Comparison of ENCODE assay signal across 16 cellular contexts in genomic region chr5:69329905-69330489, GRCh38. TPM values are rescaled to one million over a fixed set of nuclear protein-coding genes. Genes with fewer than 3 reads are reported as not detected.
DNase-seq lines count a peak whose midpoint lies in the region; ATAC-seq and TF ChIP-seq lines count a peak whose summit lies in the region.
"Had no signal": no experiment of that assay in that cellular context is flagged by ENCODE, and none has a peak within 500 bp of the region (broad histone marks: within the 10 kb centered on the region; RNA-seq: fewer than 3 reads in every experiment).

No MANE protein-coding gene starts in this region.

- H3K27ac Mint-ChIP-seq in Caco-2 (ENCODE audit: unreplicated experiment) (peak overlapping the region; percentile 80), chondrocyte (ENCODE audit: unreplicated experiment) (peak overlapping the region; percentile 53)

- peaks cover 22% of the 10 kb centered on the region for H3K36me3 Mint-ChIP-seq in Caco-2 (ENCODE audit: insufficient read depth, unreplicated experiment)
- H3K36me3 Mint-ChIP-seq in chondrocyte (ENCODE audit: low read depth) = no peaks in the 10 kb centered on the region

- H3K9ac ChIP-seq in IMR-90 (ENCODE audit: low read depth, low read length) (no peak overlapping the region), parathyroid adenoma (no peak overlapping the region)

- H3K4me3 Mint-ChIP-seq in Caco-2 (ENCODE audit: unreplicated experiment) = peak overlapping the region; percentile 23
- H3K4me3 Mint-ChIP-seq in chondrocyte (ENCODE audit: unreplicated experiment) = no peak overlapping the region

- H2AK5ac ChIP-seq in IMR-90 (ENCODE audit: low read depth, low read length) = no peak overlapping the region

- H3K36me3 ChIP-seq in Caco-2 (ENCODE audit: control insufficient read depth, insufficient read depth, low read length) = peaks cover 1% of the 10 kb centered on the region; the same call in 1 of the 2 replicates
- no peaks in the 10 kb centered on the region for H3K36me3 ChIP-seq in IMR-90 (ENCODE audit: control insufficient read depth, insufficient read depth, low read length)
- no peaks in the 10 kb centered on the region for H3K36me3 ChIP-seq in parathyroid adenoma (ENCODE audit: control insufficient read depth, insufficient read depth, low read length)

- no peak overlapping the region for H3K14ac ChIP-seq in IMR-90 (replicated peaks; ENCODE audit: low read depth, low read length)

- H3K4me1 ChIP-seq in Caco-2 = peaks cover 28% of the 10 kb centered on the region
- H3K4me1 ChIP-seq in IMR-90 (ENCODE audit: control insufficient read depth, insufficient read depth, low read length) = peaks cover 3% of the 10 kb centered on the region
- peaks cover 15% of the 10 kb centered on the region for H3K4me1 ChIP-seq in parathyroid adenoma

- H2BK120ac ChIP-seq in IMR-90 (ENCODE audit: low read depth, low read length) = no peak overlapping the region

- peaks cover 0 to 3% of the 10 kb centered on the region in 2 experiments; a peak in 1 of 4 replicates for H3K79me1 ChIP-seq in IMR-90 (ENCODE audit: low read depth in 1 of 2, low read length in 2 of 2)

- dilution Hi-C loops in IMR-90 (cut with HindIII; ENCODE audit: low sequenced_read_pairs, unreplicated experiment) = no loop called here

- TF ChIP-seq RAD21 in IMR-90 (IDR thresholded peaks at IDR 0.05; ENCODE audit: low read length) = no peak

- no peaks in the 10 kb centered on the region for H4K20me1 ChIP-seq in IMR-90 (ENCODE audit: insufficient read depth, low read length)

- TF ChIP-seq CTCF in Caco-2 (IDR thresholded peaks at IDR 0.05; ENCODE audit: insufficient read depth in 1 of 2, low read depth in 1 of 2, low read length in 1 of 2, severe bottlenecking in 1 of 2, unreplicated experiment in 1 of 2) (no peak), IMR-90 (conservative IDR thresholded peaks at IDR 0.05; ENCODE audit: low read depth, low read length) (no peak), chondrocyte (IDR thresholded peaks at IDR 0.05) (no peak), parathyroid adenoma (IDR thresholded peaks at IDR 0.05) (no peak)

- no peak overlapping the region for H2BK5ac ChIP-seq in IMR-90 (ENCODE audit: low read depth, low read length, poor library complexity, severe bottlenecking)

- no peak overlapping the region for H3K27ac ChIP-seq in IMR-90 (ENCODE audit: insufficient read depth, low read length)
- peak overlapping the region; percentile 45 for H3K27ac ChIP-seq in parathyroid adenoma

- H3K56ac ChIP-seq in IMR-90 (ENCODE audit: extremely low read depth, insufficient read depth, low read length) = no peak overlapping the region

- H3K23ac ChIP-seq in IMR-90 (ENCODE audit: low read depth, low read length) = no peak overlapping the region

- no peak overlapping the region for H2BK20ac ChIP-seq in IMR-90 (ENCODE audit: low read depth, low read length)

- no peak for ATAC-seq in IMR-90 (ENCODE audit: low read depth)
- ATAC-seq: Right ventricle myocardium inferior, SK-N-SH treated with all-trans-retinoic acid at 6 μM for 48 hours had no signal

- no TSS peak for BruUV-seq in Caco-2 (replicated peaks; lab: Mats Ljungman, UMichigan)
- no TSS peak for BruUV-seq in IMR-90 (replicated peaks; lab: Mats Ljungman, UMichigan)

- H3K4me3 ChIP-seq in Caco-2 (ENCODE audit: low read depth, low read length) (no peak overlapping the region), IMR-90 (ENCODE audit: insufficient read depth, low read depth, low read length) (no peak overlapping the region), parathyroid adenoma (ENCODE audit: low read depth, low read length) (no peak overlapping the region)

- intact Hi-C loops in Caco-2 (cut with micrococcal nuclease; ENCODE audit: unreplicated experiment) (loop anchor here (2.0 to 5.0 kb wide), 4 partner anchors 35 to 308 kb away; a partner anchor contains a TSS), IMR-90 (cut with micrococcal nuclease) (loop anchor here (5.0 kb wide), 2 partner anchors 93 to 143 kb away; partner anchors contain the start of gene CENPH)

- in situ Hi-C loops in IMR-90 (cut with MboI; ENCODE audit: low sequenced_read_pairs) = loop anchor here (5.0 to 10.0 kb wide), 2 partner anchors 38 to 215 kb away; no protein-coding TSS in a partner anchor

- no peak overlapping the region for H4K91ac ChIP-seq in IMR-90 (ENCODE audit: insufficient read depth, low read depth, low read length)

- POLR2A ChIA-PET in Caco-2 (lab: Charles Lee) (no interaction called here), IMR-90 (lab: Charles Lee; ENCODE audit: unreplicated experiment) (no interaction called here)

- TF ChIP-seq POLR2A in IMR-90 (IDR thresholded peaks at IDR 0.05; ENCODE audit: low read depth, low read length) = no peak

- H4K8ac ChIP-seq in IMR-90 (ENCODE audit: low read depth in 2 of 2, low read length in 2 of 2) = no peak overlapping the region

- H3K9me3 Mint-ChIP-seq in Caco-2 (ENCODE audit: unreplicated experiment) (no peaks in the 10 kb centered on the region), chondrocyte (ENCODE audit: low read depth) (no peaks in the 10 kb centered on the region)

- no peak overlapping the region for H3K4me2 ChIP-seq in IMR-90 (ENCODE audit: low read depth, low read length)
- no peak overlapping the region for H3K4me2 ChIP-seq in parathyroid adenoma (ENCODE audit: low read length)

- H2AFZ ChIP-seq in IMR-90 (replicated peaks; ENCODE audit: low read length, poor library complexity) = no peak overlapping the region
- H2AFZ ChIP-seq in parathyroid adenoma = no peak overlapping the region

- DNase-seq in Caco-2 = peak; percentile 71 to 75
- peak; percentile 39 for DNase-seq in IMR-90
- DNase-seq in chondrocyte (ENCODE audit: low spot score) = peak; percentile 21
- no peak for DNase-seq in NCI-H187 treated with DMSO at 0.1 percent for 48 hours (lab: John Stamatoyannopoulos, UW)
- no peak for DNase-seq in NCI-H69 (lab: John Stamatoyannopoulos, UW)
- no peak for DNase-seq in COLO829 (ENCODE audit: low spot score)
- DNase-seq: AML-193; NCI-H146; NCI-H2107; NCI-H226; NCI-H526 treated with DMSO at 0.1 percent for 48 hours; NK-92 treated with Interleukin-12 subunit alpha and Interleukin-12 subunit beta, amount 100 ng/mL, for 24 hours had no signal

- H3K27me3 Mint-ChIP-seq in Caco-2 (ENCODE audit: insufficient read depth, unreplicated experiment) (no peaks in the 10 kb centered on the region), chondrocyte (ENCODE audit: low read depth) (no peaks in the 10 kb centered on the region)

- H3K9me3 ChIP-seq in Caco-2 (no peaks in the 10 kb centered on the region), IMR-90 (ENCODE audit: control insufficient read depth, insufficient read depth, low read length) (no peaks in the 10 kb centered on the region), parathyroid adenoma (ENCODE audit: control insufficient read depth, low read length) (no peaks in the 10 kb centered on the region)

- H3K4me1 Mint-ChIP-seq in Caco-2 (ENCODE audit: low read depth, unreplicated experiment) (peaks cover 35% of the 10 kb centered on the region), chondrocyte (ENCODE audit: low read depth) (peaks cover 7% of the 10 kb centered on the region)

- no peak overlapping the region for H3K18ac ChIP-seq in IMR-90 (ENCODE audit: low read depth, low read length)

- no peak overlapping the region for H2BK15ac ChIP-seq in IMR-90 (ENCODE audit: low read depth, low read length)

- no peak overlapping the region for H4K5ac ChIP-seq in IMR-90 (ENCODE audit: low read depth, low read length)

- H3K27me3 ChIP-seq in Caco-2 (replicated peaks; ENCODE audit: control insufficient read depth, insufficient read depth, low read length) (no peaks in the 10 kb centered on the region), IMR-90 (ENCODE audit: control insufficient read depth, insufficient read depth, low read length) (no peaks in the 10 kb centered on the region), parathyroid adenoma (ENCODE audit: control insufficient read depth, insufficient read depth, low read length) (no peaks in the 10 kb centered on the region)

- H3K4ac ChIP-seq in IMR-90 (ENCODE audit: low read depth, low read length) = no peak overlapping the region

- CTCF ChIA-PET in Caco-2 (lab: Charles Lee) = no interaction called here
- CTCF ChIA-PET in IMR-90 (lab: Yijun Ruan, JAX) = no interaction called here

- peaks cover 4% of the 10 kb centered on the region; the same call in 1 of the 2 replicates for H3K9me1 ChIP-seq in IMR-90 (ENCODE audit: insufficient read depth, low read length)

- no CpG with 5 or more reads among the region's 9 CpGs for WGBS in IMR-90 (ENCODE audit: extremely low coverage in 2 of 2, insufficient read length in 1 of 2), 2 experiments

- H3K79me2 ChIP-seq in parathyroid adenoma = no peaks in the 10 kb centered on the region

- no peak overlapping the region for H2AK9ac ChIP-seq in IMR-90 (replicated peaks; ENCODE audit: low read depth, low read length, poor library complexity)

TF ChIP-seq in IMR-90, 13 proteins besides CTCF, POLR2A, EP300 and RAD21 (continues in another document):
- TF ChIP-seq MXI1 (IDR thresholded peaks at IDR 0.05; ENCODE audit: borderline replicate concordance, low read depth, low read length) (no peak), MAFK (IDR thresholded peaks at IDR 0.05; ENCODE audit: low read depth, low read length) (no peak), CHD1 (IDR thresholded peaks at IDR 0.05; ENCODE audit: low read depth, low read length) (no peak), NFE2L2 (IDR thresholded peaks at IDR 0.05; ENCODE audit: low read depth, low read length) (no peak)

RNA-seq across cellular contexts. Expression of gene CCDC125, which starts 2.6 kb away (rescaled TPM):
- total RNA-seq in Caco-2 (2022) = 20.8 and 22.4 TPM in 2 replicates
- 0.90 and 1.9 TPM in 2 replicates for total RNA-seq in IMR-90 (2012; rRNA removed)
- 0.96 and 1.2 TPM in 2 replicates for polyA plus RNA-seq in IMR-90 (2012; rRNA removed)
- 0.18 and 0.23 TPM in 2 replicates for polyA plus RNA-seq in IMR-90 (2012; cell fraction: cytosol; rRNA removed)
- polyA plus RNA-seq in IMR-90 (2012; cell fraction: nucleus; rRNA removed; ENCODE audit: low replicate concordance) = 1.2 and 4.3 TPM in 2 replicates
- 1.5 to 4.6 TPM (median 1.9 TPM) in 3 replicates for total RNA-seq in chondrocyte
- total RNA-seq: H1 had no signal

RNA-seq across cellular contexts. Expression of gene AK6, which starts 39.3 kb away (rescaled TPM):
- total RNA-seq in Caco-2 (2022) (66.8 and 75.1 TPM in 2 replicates), IMR-90 (2012; rRNA removed) (14.7 and 38.6 TPM in 2 replicates), chondrocyte (32.5 to 38.6 TPM (median 33.0 TPM) in 3 replicates)
- 23.1 and 34.4 TPM in 2 replicates for polyA plus RNA-seq in IMR-90 (2012; rRNA removed)
- polyA plus RNA-seq in IMR-90 (2012; cell fraction: cytosol; rRNA removed) = 2.2 and 3.7 TPM in 2 replicates
- 0.40 and 7.0 TPM in 2 replicates for polyA plus RNA-seq in IMR-90 (2012; cell fraction: nucleus; rRNA removed; ENCODE audit: low replicate concordance)

RNA-seq across cellular contexts. Expression of gene TAF9, which starts 39.3 kb away (rescaled TPM):
- total RNA-seq in Caco-2 (2022) = 92.5 and 101 TPM in 2 replicates
- 104 and 127 TPM in 2 replicates for total RNA-seq in IMR-90 (2012; rRNA removed)
- polyA plus RNA-seq in IMR-90 (2012; rRNA removed) = 98.4 and 107 TPM in 2 replicates
- polyA plus RNA-seq in IMR-90 (2012; cell fraction: cytosol; rRNA removed) = 29.2 and 72.6 TPM in 2 replicates
- 9.0 and 69.1 TPM in 2 replicates for polyA plus RNA-seq in IMR-90 (2012; cell fraction: nucleus; rRNA removed; ENCODE audit: low replicate concordance)
- total RNA-seq in chondrocyte = 49.4 to 75.6 TPM (median 64.8 TPM) in 3 replicates

RNA-seq across cellular contexts. Expression of gene RAD17, which starts 39.6 kb away (rescaled TPM):
- total RNA-seq in Caco-2 (2022) (33.8 and 36.0 TPM in 2 replicates), IMR-90 (2012; rRNA removed) (10.9 and 13.3 TPM in 2 replicates), chondrocyte (22.4 to 25.7 TPM (median 25.3 TPM) in 3 replicates)
- polyA plus RNA-seq in IMR-90 (2012; rRNA removed) = 9.9 and 11.4 TPM in 2 replicates
- 2.9 and 3.4 TPM in 2 replicates for polyA plus RNA-seq in IMR-90 (2012; cell fraction: cytosol; rRNA removed)
- 14.0 and 24.8 TPM in 2 replicates for polyA plus RNA-seq in IMR-90 (2012; cell fraction: nucleus; rRNA removed; ENCODE audit: low replicate concordance)

Comparison
In these comparisons a context has a peak if more than half of its experiments do, and no peak if none do; other contexts are left out.
1. DNase-seq: peak in Caco-2 (2 of 2), IMR-90 (single experiment) and chondrocyte (single experiment); none in NCI-H187 treated with DMSO at 0.1 percent for 48 hours (single experiment), NCI-H69 (single experiment) and COLO829 (single experiment).